26 cellular contexts compared by ENCODE assay signal in the genomic region with DNA sequence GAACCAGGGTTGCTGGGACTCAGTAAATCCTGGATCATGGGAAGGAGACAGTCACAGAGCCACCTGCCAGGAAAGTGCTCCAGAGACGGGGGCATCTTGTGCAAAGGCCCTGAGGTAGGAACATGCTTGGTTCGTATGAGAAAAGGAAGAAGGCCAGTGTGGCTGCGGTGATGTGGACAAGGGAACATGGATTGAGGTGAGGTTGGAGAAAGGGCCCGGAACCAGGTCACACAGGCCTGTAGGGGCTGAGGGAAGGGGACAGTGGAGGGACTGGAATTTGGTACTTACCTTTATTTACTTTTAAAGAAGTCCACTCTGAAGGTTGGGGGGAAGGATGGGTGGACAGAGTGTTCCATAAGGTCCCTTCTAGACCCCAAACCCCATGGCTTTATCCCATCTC. TPM values are rescaled to one million over a fixed set of nuclear protein-coding genes. Genes with fewer than 3 reads are reported as not detected.
"Had no signal": no experiment of that assay in that cellular context is flagged by ENCODE, and none has a peak within 500 bp of the region (broad histone marks: within the 10 kb centered on the region; RNA-seq: fewer than 3 reads in every experiment).

No MANE protein-coding gene starts in this region.

- H3K4me2 ChIP-seq: hepatocyte, smooth muscle cell had no signal

- H3K4me1 Mint-ChIP-seq: endodermal cell; stimulated activated memory B cell treated with anti-CD40 and anti-IgM and Interleukin-4, amounts not matched to agents 10 μg/mL and 1 μg/mL and 100 μg/mL, for 72 hours had no signal

- FAIRE-seq: colon, kidney, pancreas had no signal

- H3K27me3 Mint-ChIP-seq: stimulated activated memory B cell treated with anti-CD40 and anti-IgM and Interleukin-4, amounts not matched to agents 10 μg/mL and 1 μg/mL and 100 μg/mL, for 72 hours had no signal

- H3K4me1 ChIP-seq: foreskin keratinocyte, left lung, lower lobe of right lung, testis had no signal

- H3K27me3 ChIP-seq: foreskin keratinocyte, gastroesophageal sphincter, heart left ventricle, hepatocyte, left lung, pancreas, testis, tibial artery, vagina had no signal

- H3K79me2 ChIP-seq: hepatocyte had no signal

- H3K4me3 Mint-ChIP-seq: dendritic cell treated with granulocyte-macrophage colony-stimulating factor and Interleukin-4, amounts not matched to agents 40 ng/mL and 50 ng/mL, for 4 days; endodermal cell; natural killer cell; stimulated activated memory B cell treated with anti-CD40 and anti-IgM and Interleukin-4, amounts not matched to agents 10 μg/mL and 1 μg/mL and 100 μg/mL, for 72 hours; type B pancreatic cell had no signal

- H3K9me3 Mint-ChIP-seq: natural killer cell, type B pancreatic cell had no signal

- H2AFZ ChIP-seq: hepatocyte had no signal

- DNase-seq: effector CD8-positive, alpha-beta T cell; endodermal cell; foreskin keratinocyte; heart left ventricle; kidney; left lung; lower lobe of right lung; natural killer cell; occipital lobe; pancreas; retina; stimulated activated CD4-positive, alpha-beta T cell treated with anti-CD3 and anti-CD28 coated beads, Interleukin-4, amount 100 ng/mL, for 4 hours; stimulated activated naive CD8-positive, alpha-beta T cell treated with anti-CD3 and anti-CD28 coated beads, Interleukin-15, Interleukin-2, amounts not matched to agents 100 U/mL and 50 U/mL, for 24 hours; substantia nigra; testis; tibial artery had no signal

- H3K36me3 ChIP-seq: gastroesophageal sphincter, heart left ventricle, left lung, lower lobe of right lung, pancreas, tibial artery, vagina had no signal

- H3K9me3 ChIP-seq: left lung, lower lobe of right lung, pancreas, testis, tibial artery, vagina had no signal

- H3K27ac Mint-ChIP-seq: endodermal cell; natural killer cell; stimulated activated memory B cell treated with anti-CD40 and anti-IgM and Interleukin-4, amounts not matched to agents 10 μg/mL and 1 μg/mL and 100 μg/mL, for 72 hours; type B pancreatic cell had no signal

- H3K27ac ChIP-seq: epithelial cell of prostate, foreskin keratinocyte, hepatocyte, left lung, lower lobe of right lung, pancreas, testis had no signal

- H3K36me3 Mint-ChIP-seq: natural killer cell; stimulated activated memory B cell treated with anti-CD40 and anti-IgM and Interleukin-4, amounts not matched to agents 10 μg/mL and 1 μg/mL and 100 μg/mL, for 72 hours; type B pancreatic cell had no signal

- H3K4me3 ChIP-seq: gastroesophageal sphincter, heart left ventricle, hepatocyte, left lung, lower lobe of right lung, pancreas, smooth muscle cell, testis, tibial artery, vagina had no signal

- ATAC-seq: esophagus mucosa; foreskin keratinocyte; gastroesophageal sphincter; left lung; lower lobe of right lung; natural killer cell; pancreas; stimulated activated memory B cell treated with anti-CD40 and anti-IgM and Interleukin-4, amounts not matched to agents 10 μg/mL and 1 μg/mL and 100 μg/mL, for 72 hours; stimulated activated naive CD8-positive, alpha-beta T cell treated with anti-CD3 and anti-CD28 coated beads, Interleukin-15, Interleukin-2, amounts not matched to agents 100 U/mL and 50 U/mL, for 24 hours had no signal

RNA-seq across cellular contexts. Expression of a gene that starts 32.9 kb away (rescaled TPM):
- total RNA-seq: foreskin keratinocyte, natural killer cell had no signal
- polyA plus RNA-seq: foreskin keratinocyte had no signal
